1 cellular context compared by ENCODE assay signal in genomic region chr7:33185786-33186185, GRCh38.
TF ChIP-seq lines count a peak whose summit lies in the region.

No MANE protein-coding gene starts in this region.

TF ChIP-seq in WTC11, 78 proteins besides CTCF, POLR2A, EP300 and RAD21 (continued from another document):
- TF ChIP-seq FOXP4 (CRISPR knock-in tag; IDR thresholded peaks at IDR 0.05): no peak
- TF ChIP-seq FOXJ3 (CRISPR knock-in tag; IDR thresholded peaks at IDR 0.05; ENCODE audit: borderline replicate concordance): no peak
